Comparison of ENCODE assay signal across 24 cellular contexts in the genomic region with DNA sequence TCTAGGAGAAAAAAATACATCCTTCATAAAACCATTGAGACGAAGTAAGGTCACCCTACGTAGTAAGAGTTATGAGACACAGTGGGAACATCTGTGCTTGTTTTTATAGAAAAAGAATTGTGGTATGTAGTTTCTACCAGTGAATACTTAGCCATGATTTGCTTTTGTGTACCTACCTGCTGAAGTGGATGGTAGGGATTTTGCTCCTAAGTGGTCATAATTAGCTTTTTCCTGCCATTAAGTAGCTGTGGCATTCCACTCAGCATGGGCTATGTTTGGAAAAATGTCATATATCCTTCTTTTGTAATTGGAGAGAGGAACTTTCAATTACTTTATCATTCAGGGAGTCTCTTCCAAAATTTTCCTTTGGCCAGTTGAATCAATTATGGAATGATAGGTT.
DNase-seq lines count a peak whose midpoint lies in the region; ATAC-seq, FAIRE-seq and TF ChIP-seq lines count a peak whose summit lies in the region.
"Had no signal": no experiment of that assay in that cellular context is flagged by ENCODE, and none has a peak within 500 bp of the region (broad histone marks: within the 10 kb centered on the region; RNA-seq: fewer than 3 reads in every experiment).

No MANE protein-coding gene starts in this region.

- H3K36me3 ChIP-seq in upper lobe of left lung, result peaks cover 2 to 87% (median 49%) of the 10 kb centered on the region in 4 donors
- H3K36me3 ChIP-seq: uterus had no signal

- POLR2A ChIA-PET in T-cell (lab: Charles Lee), result interaction anchor here in 1 of 2 donors (0.5 to 1.0 kb wide), 2 partner anchors 29 to 81 kb away, joined by 3 read pairs; no protein-coding TSS in a partner anchor
- POLR2A ChIA-PET in naive thymus-derived CD8-positive, alpha-beta T cell (lab: Charles Lee), result interaction anchor here (0.5 to 1.0 kb wide), 2 partner anchors 9 to 156 kb away, joined by 3 to 5 read pairs; no protein-coding TSS in a partner anchor

- no peaks in the 10 kb centered on the region for H3K27me3 Mint-ChIP-seq in activated CD4-positive, alpha-beta T cell treated with anti-CD3 and anti-CD28 coated beads, Interleukin-2, amount 10 ng/mL, durations not matched to agents 24 days and 14 days
- no peaks in the 10 kb centered on the region for H3K27me3 Mint-ChIP-seq in T-cell
- H3K27me3 Mint-ChIP-seq in naive thymus-derived CD8-positive, alpha-beta T cell, result no peaks in the 10 kb centered on the region
- H3K27me3 Mint-ChIP-seq: naive B cell had no signal

- intact Hi-C loops in activated CD4-positive, alpha-beta T cell treated with anti-CD3 and anti-CD28 coated beads, Interleukin-2, amount 10 ng/mL, durations not matched to agents 24 days and 14 days (cut with micrococcal nuclease), result no loop called here

- peaks cover 4% of the 10 kb centered on the region for H3K9me3 Mint-ChIP-seq in activated CD4-positive, alpha-beta T cell treated with anti-CD3 and anti-CD28 coated beads, Interleukin-2, amount 10 ng/mL, durations not matched to agents 24 days and 14 days
- no peaks in the 10 kb centered on the region for H3K9me3 Mint-ChIP-seq in T-cell
- no peaks in the 10 kb centered on the region for H3K9me3 Mint-ChIP-seq in naive thymus-derived CD8-positive, alpha-beta T cell
- H3K9me3 Mint-ChIP-seq: naive B cell had no signal

- no peak for TF ChIP-seq EP300 in upper lobe of left lung (IDR thresholded peaks at IDR 0.05)

- no peak overlapping the region for H3K4me3 Mint-ChIP-seq in activated CD4-positive, alpha-beta T cell treated with anti-CD3 and anti-CD28 coated beads, Interleukin-2, amount 10 ng/mL, durations not matched to agents 24 days and 14 days
- H3K4me3 Mint-ChIP-seq in T-cell, result no peak overlapping the region
- H3K4me3 Mint-ChIP-seq in naive thymus-derived CD8-positive, alpha-beta T cell, result peak overlapping the region in 1 of 10 donors; percentile 24
- H3K4me3 Mint-ChIP-seq: naive B cell had no signal

- H3K27me3 ChIP-seq in upper lobe of left lung, result no peaks in the 10 kb centered on the region
- H3K27me3 ChIP-seq: BLaER1, right lobe of liver, suprapubic skin, uterus had no signal

- peaks cover 0 to 19% (median 1%) of the 10 kb centered on the region in 4 donors for H3K4me1 ChIP-seq in upper lobe of left lung
- H3K4me1 ChIP-seq: A549, parathyroid adenoma, right lobe of liver, uterus had no signal

- H3K9me3 ChIP-seq in upper lobe of left lung, result no peaks in the 10 kb centered on the region
- H3K9me3 ChIP-seq: A549, right lobe of liver, suprapubic skin had no signal

- H3K27ac Mint-ChIP-seq in activated CD4-positive, alpha-beta T cell treated with anti-CD3 and anti-CD28 coated beads, Interleukin-2, amount 10 ng/mL, durations not matched to agents 24 days and 14 days, result peak overlapping the region; percentile 19
- H3K27ac Mint-ChIP-seq in T-cell, result peak overlapping the region; percentile 59 to 65
- H3K27ac Mint-ChIP-seq in naive thymus-derived CD8-positive, alpha-beta T cell, result peak overlapping the region in 8 of 10 donors; percentile 10 to 85 (median 50)

- DNase-seq in activated CD4-positive, alpha-beta T cell treated with anti-CD3 and anti-CD28 coated beads, Interleukin-2, amount 10 ng/mL, durations not matched to agents 24 days and 14 days, result no peak
- no peak for DNase-seq in activated CD4-positive, alpha-beta T cell treated with anti-CD3 and anti-CD28 coated beads for 48 hours
- DNase-seq in GM12892 (ENCODE audit: insufficient read length), result no peak
- no peak for DNase-seq in T-cell
- no peak for DNase-seq in naive thymus-derived CD8-positive, alpha-beta T cell
- DNase-seq in NCI-H510A (lab: John Stamatoyannopoulos, UW), result no peak
- DNase-seq in upper lobe of left lung, result no peak
- DNase-seq in HuH-7 (ENCODE audit: low spot score), result no peak
- DNase-seq: activated effector memory CD4-positive, alpha-beta T cell treated with Interleukin-2 at 50 U/mL for 16 hours; amygdala; caudate nucleus; foreskin melanocyte; hypothalamus; islet precursor cell; naive B cell; NCI-H446 treated with DMSO at 0.1 percent for 48 hours; right lobe of liver; stimulated activated CD4-positive, alpha-beta T cell treated with anti-CD3 and anti-CD28 coated beads, Interleukin-15, amount 100 ng/mL, for 24 hours; uterus had no signal

- no peak for ATAC-seq in T-cell (replicated peaks in 1 of 4)
- no peak for ATAC-seq in naive thymus-derived CD8-positive, alpha-beta T cell
- ATAC-seq in upper lobe of left lung (ENCODE audit: low FRiP score in 2 of 2), result no peak
- ATAC-seq: A549, right lobe of liver had no signal

- peak; percentile 58 for FAIRE-seq in GM12892 (lab: Jason Lieb, UNC)
- FAIRE-seq: A549 had no signal

- H3K4me1 Mint-ChIP-seq in activated CD4-positive, alpha-beta T cell treated with anti-CD3 and anti-CD28 coated beads, Interleukin-2, amount 10 ng/mL, durations not matched to agents 24 days and 14 days, result peaks cover 22% of the 10 kb centered on the region
- H3K4me1 Mint-ChIP-seq in T-cell, result peaks cover 56 to 61% (median 56%) of the 10 kb centered on the region in 3 donors
- peaks cover 12 to 52% (median 42%) of the 10 kb centered on the region in 4 donors for H3K4me1 Mint-ChIP-seq in naive thymus-derived CD8-positive, alpha-beta T cell

- peaks cover 76% of the 10 kb centered on the region for H3K36me3 Mint-ChIP-seq in activated CD4-positive, alpha-beta T cell treated with anti-CD3 and anti-CD28 coated beads, Interleukin-2, amount 10 ng/mL, durations not matched to agents 24 days and 14 days (ENCODE audit: low read depth)
- peaks cover 76% of the 10 kb centered on the region for H3K36me3 Mint-ChIP-seq in T-cell
- peaks cover 9 to 97% (median 47%) of the 10 kb centered on the region in 3 donors for H3K36me3 Mint-ChIP-seq in naive thymus-derived CD8-positive, alpha-beta T cell

- CTCF ChIA-PET in T-cell (lab: Charles Lee), result no interaction called here

- H3K4me3 ChIP-seq in upper lobe of left lung, result no peak overlapping the region
- H3K4me3 ChIP-seq: A549, BLaER1, right lobe of liver, SK-N-MC, suprapubic skin, uterus had no signal

- TF ChIP-seq CTCF in upper lobe of left lung (IDR thresholded peaks at IDR 0.05), result no peak

- H3K27ac ChIP-seq in upper lobe of left lung, result no peak overlapping the region
- H3K27ac ChIP-seq: A549, BLaER1, parathyroid adenoma, right lobe of liver, SK-N-MC, suprapubic skin, uterus had no signal

- WGBS in upper lobe of left lung, 2 donors, result 80 to 84% methylated on average over 2 of the region's 2 CpGs

- TF ChIP-seq POLR2A in GM12892 (IDR thresholded peaks at IDR 0.05; ENCODE audit: low read depth, low read length) (no peak), upper lobe of left lung (IDR thresholded peaks at IDR 0.05) (no peak)
